In genomic region chr3:160440687-160441086, GRCh38 we compare ENCODE assay signal across 17 cellular contexts. TPM values are rescaled to one million over a fixed set of nuclear protein-coding genes. Genes with fewer than 3 reads are reported as not detected.
DNase-seq lines count a peak whose midpoint lies in the region; ATAC-seq and TF ChIP-seq lines count a peak whose summit lies in the region.
"Had no signal": no experiment of that assay in that cellular context is flagged by ENCODE, and none has a peak within 500 bp of the region (broad histone marks: within the 10 kb centered on the region; RNA-seq: fewer than 3 reads in every experiment).

No MANE protein-coding gene starts in this region.

- TF ChIP-seq CTCF in GM23338 (conservative IDR thresholded peaks at IDR 0.05; ENCODE audit: low read depth in 2 of 2) (no peak), choroid plexus epithelial cell (conservative IDR thresholded peaks at IDR 0.05; ENCODE audit: low read depth, low read length) (no peak)

- H3K36me3 Mint-ChIP-seq in GM23338 (ENCODE audit: low read depth), result peaks cover 84% of the 10 kb centered on the region
- H3K36me3 Mint-ChIP-seq in activated naive CD8-positive, alpha-beta T cell treated with anti-CD3 and anti-CD28 coated beads, Interleukin-2, amount 50 U/mL, for 24 hours (ENCODE audit: low read depth), result peaks cover 74% of the 10 kb centered on the region

- DNase-seq in GM23338 (ENCODE audit: low spot score), result no peak
- DNase-seq in SJSA1 (ENCODE audit: low read depth in 1 of 2, low spot score in 2 of 2), result peak; percentile 62 to 69
- peak; percentile 48 for DNase-seq in choroid plexus epithelial cell (ENCODE audit: low read depth)
- no peak for DNase-seq in trophoblast cell
- no peak for DNase-seq in activated naive CD8-positive, alpha-beta T cell treated with anti-CD3 and anti-CD28 coated beads, Interleukin-2, amount 50 U/mL, for 24 hours
- DNase-seq: C1 segment of cervical spinal cord; Calu3; CD4-positive, alpha-beta T cell; DMS79; HCEC 1CT had no signal

- no peak overlapping the region for H3K9ac ChIP-seq in trophoblast cell (ENCODE audit: low read length)
- H3K9ac ChIP-seq: KMS-11 had no signal

- no peak overlapping the region for H3K14ac ChIP-seq in trophoblast cell (ENCODE audit: low read length)

- H4K8ac ChIP-seq in trophoblast cell (ENCODE audit: low read depth, low read length), result no peak overlapping the region

- peak overlapping the region; percentile 87 for H3K27ac Mint-ChIP-seq in GM23338
- no peak overlapping the region for H3K27ac Mint-ChIP-seq in activated naive CD8-positive, alpha-beta T cell treated with anti-CD3 and anti-CD28 coated beads, Interleukin-2, amount 50 U/mL, for 24 hours
- H3K27ac Mint-ChIP-seq: B cell; CD4-positive, alpha-beta T cell had no signal

- H3K9me3 ChIP-seq in SJSA1 (replicated peaks) (no peaks in the 10 kb centered on the region), trophoblast cell (ENCODE audit: insufficient read depth, low read depth, low read length) (no peaks in the 10 kb centered on the region)

- H3K27ac ChIP-seq in GM23338 (ENCODE audit: low read depth) (no peak overlapping the region), SJSA1 (peak overlapping the region; percentile 60), trophoblast cell (ENCODE audit: low read depth, low read length) (no peak overlapping the region)
- H3K27ac ChIP-seq: KMS-11 had no signal

- peaks cover 6% of the 10 kb centered on the region for H3K27me3 Mint-ChIP-seq in GM23338 (ENCODE audit: insufficient read depth, low read depth, poor library complexity)
- H3K27me3 Mint-ChIP-seq in activated naive CD8-positive, alpha-beta T cell treated with anti-CD3 and anti-CD28 coated beads, Interleukin-2, amount 50 U/mL, for 24 hours, result no peaks in the 10 kb centered on the region
- H3K27me3 Mint-ChIP-seq: B cell; CD4-positive, alpha-beta T cell had no signal

- peaks cover 28% of the 10 kb centered on the region for H3K36me3 ChIP-seq in GM23338 (ENCODE audit: insufficient read depth)
- H3K36me3 ChIP-seq in SJSA1, result peaks cover 94% of the 10 kb centered on the region
- H3K36me3 ChIP-seq in trophoblast cell (ENCODE audit: control insufficient read depth in 1 of 2, insufficient read depth in 2 of 2, low read length in 2 of 2), result peaks cover 12 to 13% of the 10 kb centered on the region in 2 experiments

- H3K4ac ChIP-seq in trophoblast cell (ENCODE audit: low read depth, low read length), result peak overlapping the region; percentile 19

- H3K9me3 Mint-ChIP-seq in GM23338, result peaks cover 7% of the 10 kb centered on the region; the same call in 1 of the 3 replicates
- H3K9me3 Mint-ChIP-seq in activated naive CD8-positive, alpha-beta T cell treated with anti-CD3 and anti-CD28 coated beads, Interleukin-2, amount 50 U/mL, for 24 hours, result no peaks in the 10 kb centered on the region
- H3K9me3 Mint-ChIP-seq: CD4-positive, alpha-beta T cell had no signal

- no peak overlapping the region for H3K23ac ChIP-seq in trophoblast cell (ENCODE audit: low read length)

- H3K4me3 Mint-ChIP-seq in GM23338, result no peak overlapping the region
- H3K4me3 Mint-ChIP-seq in activated naive CD8-positive, alpha-beta T cell treated with anti-CD3 and anti-CD28 coated beads, Interleukin-2, amount 50 U/mL, for 24 hours, result no peak overlapping the region
- H3K4me3 Mint-ChIP-seq: B cell; CD4-positive, alpha-beta T cell had no signal

- H3K4me2 ChIP-seq in GM23338 (no peak overlapping the region), trophoblast cell (ENCODE audit: low read length) (no peak overlapping the region)
- H3K4me2 ChIP-seq: KMS-11 had no signal

- WGBS in trophoblast cell (ENCODE audit: extremely low coverage, insufficient coverage, insufficient read length), result no CpG with 5 or more reads among the region's 7 CpGs

- no peak overlapping the region for H2BK12ac ChIP-seq in trophoblast cell (ENCODE audit: low read length)

- H2BK120ac ChIP-seq in trophoblast cell (ENCODE audit: insufficient read depth, low read length, poor library complexity), result no peak overlapping the region

- H2AFZ ChIP-seq in GM23338, result no peak overlapping the region
- H2AFZ ChIP-seq in trophoblast cell (ENCODE audit: insufficient read depth, low read length, poor library complexity), result no peak overlapping the region

- H2BK5ac ChIP-seq in trophoblast cell (ENCODE audit: low read depth, low read length, poor library complexity), result no peak overlapping the region

- H2AK5ac ChIP-seq in trophoblast cell (ENCODE audit: low read length), result no peak overlapping the region

- peaks cover 12% of the 10 kb centered on the region; the same call in 2 of the 3 replicates for H3K4me1 Mint-ChIP-seq in GM23338
- peaks cover 47% of the 10 kb centered on the region for H3K4me1 Mint-ChIP-seq in activated naive CD8-positive, alpha-beta T cell treated with anti-CD3 and anti-CD28 coated beads, Interleukin-2, amount 50 U/mL, for 24 hours

- no peak for ATAC-seq in GM23338
- no peak for ATAC-seq in HG02973 (IDR thresholded peaks at IDR 0.05; ENCODE audit: unreplicated experiment)
- ATAC-seq in activated naive CD8-positive, alpha-beta T cell treated with anti-CD3 and anti-CD28 coated beads, Interleukin-2, amount 50 U/mL, for 24 hours, result no peak
- no peak for ATAC-seq in HG03439 (IDR thresholded peaks at IDR 0.05; ENCODE audit: unreplicated experiment)
- ATAC-seq: HepG2 had no signal

- H3K4me1 ChIP-seq in GM23338 (ENCODE audit: insufficient read depth) (no peaks in the 10 kb centered on the region), SJSA1 (replicated peaks) (peaks cover 71% of the 10 kb centered on the region), trophoblast cell (ENCODE audit: control insufficient read depth in 1 of 2, insufficient read depth in 2 of 2, low read length in 2 of 2) (peaks cover 0 to 3% of the 10 kb centered on the region in 2 experiments)

- H3K18ac ChIP-seq in trophoblast cell (ENCODE audit: low read length), result no peak overlapping the region

- H3F3A ChIP-seq in GM23338 (replicated peaks; ENCODE audit: low read depth), result no peaks in the 10 kb centered on the region

- H3K4me3 ChIP-seq in GM23338 (no peak overlapping the region), SJSA1 (no peak overlapping the region), choroid plexus epithelial cell (ENCODE audit: low read depth, low read length) (no peak overlapping the region), trophoblast cell (ENCODE audit: low read depth, low read length) (no peak overlapping the region)

- H3K27me3 ChIP-seq in GM23338 (ENCODE audit: insufficient read depth) (no peaks in the 10 kb centered on the region), SJSA1 (replicated peaks) (no peaks in the 10 kb centered on the region), trophoblast cell (ENCODE audit: insufficient read depth, low read length) (no peaks in the 10 kb centered on the region)

- no peaks in the 10 kb centered on the region for H3K9me2 ChIP-seq in GM23338 (ENCODE audit: insufficient read depth)

- H4K20me1 ChIP-seq in GM23338 (replicated peaks; ENCODE audit: insufficient read depth), result peaks cover 38% of the 10 kb centered on the region

- no peak overlapping the region for H4K91ac ChIP-seq in trophoblast cell (ENCODE audit: low read depth, low read length)

- H4K12ac ChIP-seq in trophoblast cell (ENCODE audit: low read depth, low read length), result no peak overlapping the region

- H3K79me2 ChIP-seq in GM23338 (replicated peaks; ENCODE audit: insufficient read depth) (peaks cover 100% of the 10 kb centered on the region), trophoblast cell (ENCODE audit: control insufficient read depth, insufficient read depth, low read length, poor library complexity) (peaks cover 3% of the 10 kb centered on the region)

- no peaks in the 10 kb centered on the region for H3K79me1 ChIP-seq in trophoblast cell (ENCODE audit: low read length)

TF ChIP-seq in GM23338, 12 proteins besides CTCF, POLR2A, EP300 and RAD21 (continues in another document):
- TF ChIP-seq POLR2AphosphoS5 (IDR thresholded peaks at IDR 0.05; ENCODE audit: low read depth) (no peak), ZNF331 (CRISPR knock-in tag; IDR thresholded peaks at IDR 0.05; ENCODE audit: low read depth) (no peak)

RNA-seq across cellular contexts. Expression of gene TRIM59, which starts 8.9 kb away (rescaled TPM):
- total RNA-seq in GM23338 (2014; rRNA removed; shearing (Covaris generic)), result 46.2 and 49.4 TPM in 2 replicates
- polyA plus RNA-seq in GM23338 (2016; fragmentation: Nextera tagmentation; extraction: Ambion mirVana), result 79.9 and 98.6 TPM in 2 replicates
- 99.9 and 119 TPM in 2 replicates for total RNA-seq in SJSA1 (2014; rRNA removed; shearing (Covaris generic))
- 16.0 and 16.9 TPM in 2 replicates for polyA plus RNA-seq in trophoblast cell (2013)
- total RNA-seq: G401, H4 had no signal

RNA-seq across cellular contexts. Expression of gene SMC4, which starts 41.2 kb away (rescaled TPM):
- total RNA-seq in GM23338 (2014; rRNA removed; shearing (Covaris generic)), result 144 and 167 TPM in 2 replicates
- polyA plus RNA-seq in GM23338 (2016; fragmentation: Nextera tagmentation; extraction: Ambion mirVana), result 320 and 412 TPM in 2 replicates
- 125 and 198 TPM in 2 replicates for total RNA-seq in SJSA1 (2014; rRNA removed; shearing (Covaris generic))
- 170 and 173 TPM in 2 replicates for polyA plus RNA-seq in trophoblast cell (2013)

RNA-seq across cellular contexts. Expression of gene IFT80, which starts 41.7 kb away (rescaled TPM):
- 33.0 and 41.9 TPM in 2 replicates for total RNA-seq in GM23338 (2014; rRNA removed; shearing (Covaris generic))
- polyA plus RNA-seq in GM23338 (2016; fragmentation: Nextera tagmentation; extraction: Ambion mirVana), result 13.0 and 14.1 TPM in 2 replicates
- 26.9 and 30.5 TPM in 2 replicates for total RNA-seq in SJSA1 (2014; rRNA removed; shearing (Covaris generic))
- polyA plus RNA-seq in trophoblast cell (2013), result 11.9 and 12.0 TPM in 2 replicates

Comparison
In these comparisons a context has a peak if more than half of its experiments do, and no peak if none do; other contexts are left out.
1. DNase-seq: peak in SJSA1 (2 of 2) and choroid plexus epithelial cell (single experiment); none in GM23338 (single experiment), trophoblast cell (0 of 2) and activated naive CD8-positive, alpha-beta T cell treated with anti-CD3 and anti-CD28 coated beads, Interleukin-2, amount 50 U/mL, for 24 hours (single experiment).